In genomic region chr10:106513328-106513727, GRCh38 we compare ENCODE assay signal across 14 cellular contexts.
A peak's percentile ranks its signal among the peaks of the same experiment; 100 is the strongest.
DNase-seq lines count a peak whose midpoint lies in the region; ATAC-seq, FAIRE-seq and TF ChIP-seq lines count a peak whose summit lies in the region.
"Had no signal": no experiment of that assay in that cellular context is flagged by ENCODE, and none has a peak within 500 bp of the region (broad histone marks: within the 10 kb centered on the region; RNA-seq: fewer than 3 reads in every experiment).

No MANE protein-coding gene starts in this region.

- H3K27me3 Mint-ChIP-seq in T-cell: no peaks in the 10 kb centered on the region

- no peaks in the 10 kb centered on the region for H3K36me3 Mint-ChIP-seq in T-cell
- H3K36me3 Mint-ChIP-seq: immature natural killer cell had no signal

- peaks cover 37% of the 10 kb centered on the region for H3K4me1 ChIP-seq in A673 (ENCODE audit: insufficient read depth, low read length, poor library complexity, severe bottlenecking)
- H3K4me1 ChIP-seq: stomach had no signal

- intact Hi-C loops in A673 (cut with micrococcal nuclease; ENCODE audit: unreplicated experiment): no loop called here

- no peaks in the 10 kb centered on the region for H3K9me3 ChIP-seq in A673 (ENCODE audit: low read depth, low read length, poor library complexity, severe bottlenecking)
- H3K9me3 ChIP-seq: stomach had no signal

- H3K9me3 Mint-ChIP-seq in T-cell: peaks cover 0 to 11% (median 0%) of the 10 kb centered on the region in 3 donors

- no peak for FAIRE-seq in bronchial epithelial cell (lab: Jason Lieb, UNC)
- FAIRE-seq: HTR-8/SVneo had no signal

- POLR2A ChIA-PET in A673 (lab: Charles Lee; ENCODE audit: low non-redundant PET): no interaction called here
- POLR2A ChIA-PET in T-cell (lab: Charles Lee): no interaction called here

- H3K27ac ChIP-seq in A673 (ENCODE audit: low read depth, low read length, poor library complexity, severe bottlenecking): no peak overlapping the region
- H3K27ac ChIP-seq: stomach had no signal

- CTCF ChIA-PET in A673 (lab: Charles Lee) (no interaction called here), T-cell (lab: Charles Lee) (no interaction called here)

- no peaks in the 10 kb centered on the region for H3K4me1 Mint-ChIP-seq in T-cell
- H3K4me1 Mint-ChIP-seq: immature natural killer cell had no signal

- no peak for ATAC-seq in T-cell (replicated peaks in 1 of 4)
- no peak for ATAC-seq in HG03039 (IDR thresholded peaks at IDR 0.05; ENCODE audit: unreplicated experiment)

- no peak overlapping the region for H3K4me3 Mint-ChIP-seq in T-cell
- H3K4me3 Mint-ChIP-seq: immature natural killer cell had no signal

- no peaks in the 10 kb centered on the region for H3K36me3 ChIP-seq in A673 (ENCODE audit: insufficient read depth, low read length, poor library complexity, severe bottlenecking)
- no peaks in the 10 kb centered on the region for H3K36me3 ChIP-seq in bronchial epithelial cell (ENCODE audit: control insufficient read depth, insufficient read depth, low read length)
- H3K36me3 ChIP-seq: stomach had no signal

- H3K27me3 ChIP-seq in A673 (replicated peaks; ENCODE audit: insufficient read depth, low read depth, low read length, poor library complexity) (no peaks in the 10 kb centered on the region), bronchial epithelial cell (ENCODE audit: control insufficient read depth, insufficient read depth, low read length) (no peaks in the 10 kb centered on the region)
- H3K27me3 ChIP-seq: stomach had no signal

- DNase-seq in A673 (ENCODE audit: low spot score): peak; percentile 54
- peak; percentile 2 for DNase-seq in NCI-H146 treated with DMSO at 0.1 percent for 48 hours (lab: John Stamatoyannopoulos, UW; ENCODE audit: unreplicated experiment)
- DNase-seq in bronchial epithelial cell (ENCODE audit: low read depth): peak; percentile 62
- DNase-seq in kidney glomerular epithelial cell (lab: John Stamatoyannopoulos, UW): peak; percentile 11
- DNase-seq in activated naive CD4-positive, alpha-beta T cell treated with Interleukin-2 at 50 U/mL for 16 hours: no peak
- DNase-seq in T-cell: no peak
- DNase-seq in T-helper 2 cell: no peak
- DNase-seq: activated CD4-positive, alpha-beta T cell treated with anti-CD3 and anti-CD28 coated beads, Interleukin-2, amount 50 U/mL, for 1 hour; activated T-cell treated with anti-CD3 and anti-CD28 coated beads, Interleukin-2, amount 50 U/mL, for 48 hours; immature natural killer cell; stomach; T-helper 9 cell had no signal

- TF ChIP-seq CTCF in A673 (conservative IDR thresholded peaks at IDR 0.05; ENCODE audit: low read depth, low read length) (no peak), bronchial epithelial cell (IDR thresholded peaks at IDR 0.05; ENCODE audit: insufficient read depth, low read length, severe bottlenecking) (no peak)

- BruUV-seq in A673 (replicated peaks; lab: Mats Ljungman, UMichigan): no TSS peak

- no peak overlapping the region for H3K4me3 ChIP-seq in A673 (ENCODE audit: low read depth, low read length, poor library complexity, severe bottlenecking)
- H3K4me3 ChIP-seq in bronchial epithelial cell (ENCODE audit: low read depth, low read length): no peak overlapping the region
- H3K4me3 ChIP-seq: stomach had no signal

- no peak overlapping the region for H3K27ac Mint-ChIP-seq in T-cell
- H3K27ac Mint-ChIP-seq: immature natural killer cell had no signal

Comparison
In these comparisons a context has a peak if more than half of its experiments do, and no peak if none do; other contexts are left out.
1. DNase-seq: peak in A673 (single experiment), NCI-H146 treated with DMSO at 0.1 percent for 48 hours (single experiment), bronchial epithelial cell (single experiment) and kidney glomerular epithelial cell (single experiment); none in activated naive CD4-positive, alpha-beta T cell treated with Interleukin-2 at 50 U/mL for 16 hours (single experiment), T-cell (0 of 34) and T-helper 2 cell (0 of 5).